Comparison of ENCODE assay signal across 1 cellular context in the genomic region with DNA sequence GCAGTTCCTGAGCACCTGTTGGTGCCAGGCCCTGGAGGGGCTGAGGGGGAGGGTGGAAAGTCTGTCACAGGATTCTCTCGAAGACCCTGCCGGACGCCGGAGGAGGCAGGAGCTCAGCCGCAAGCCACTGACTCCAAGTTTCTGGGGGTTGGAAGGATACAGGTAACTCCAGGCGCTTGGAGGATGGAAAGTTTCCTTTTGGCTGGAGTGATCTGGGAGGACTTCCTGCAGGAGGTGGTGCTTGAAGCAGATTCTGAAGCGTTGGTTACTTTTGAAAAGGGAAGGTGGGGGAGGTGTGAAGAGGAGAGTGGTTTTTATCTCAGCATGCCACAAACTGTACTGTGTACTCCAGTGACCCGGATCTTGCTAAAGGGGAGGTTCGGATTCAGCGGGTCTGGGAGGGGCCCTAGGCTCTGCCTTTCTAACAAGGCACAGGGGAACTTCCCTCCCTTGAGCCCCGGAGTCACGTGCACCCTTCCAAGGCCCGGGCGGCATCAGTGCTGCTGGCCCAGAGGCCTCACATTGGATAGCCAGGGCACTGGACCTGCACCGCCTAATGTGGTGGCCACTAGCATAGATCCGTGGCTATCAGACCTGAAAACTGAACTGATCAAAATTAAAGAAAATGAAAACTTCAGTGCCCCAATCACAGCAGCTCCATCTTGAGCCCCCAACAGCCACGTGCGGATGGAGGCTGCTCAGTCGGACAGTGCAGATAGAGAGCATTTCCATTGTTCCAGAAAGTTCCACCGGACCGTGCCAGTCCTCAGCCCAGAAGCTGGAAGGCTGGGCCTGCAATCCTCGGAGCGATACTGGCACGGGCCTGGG.
TF ChIP-seq lines count a peak whose summit lies in the region.

No MANE protein-coding gene starts in this region.

TF ChIP-seq in GM12878, 131 proteins besides CTCF, POLR2A, EP300 and RAD21 (continued from another document and continues in another):
- TF ChIP-seq, protein P1, sequence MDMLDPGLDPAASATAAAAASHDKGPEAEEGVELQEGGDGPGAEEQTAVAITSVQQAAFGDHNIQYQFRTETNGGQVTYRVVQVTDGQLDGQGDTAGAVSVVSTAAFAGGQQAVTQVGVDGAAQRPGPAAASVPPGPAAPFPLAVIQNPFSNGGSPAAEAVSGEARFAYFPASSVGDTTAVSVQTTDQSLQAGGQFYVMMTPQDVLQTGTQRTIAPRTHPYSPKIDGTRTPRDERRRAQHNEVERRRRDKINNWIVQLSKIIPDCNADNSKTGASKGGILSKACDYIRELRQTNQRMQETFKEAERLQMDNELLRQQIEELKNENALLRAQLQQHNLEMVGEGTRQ (IDR thresholded peaks at IDR 0.05; ENCODE audit: borderline replicate concordance, low read depth, low read length): peak; percentile 47; the same call in 1 of the 2 replicates
- TF ChIP-seq SIX5 (IDR thresholded peaks at IDR 0.05; ENCODE audit: low read depth, low read length, severe bottlenecking): no peak
- TF ChIP-seq, protein P2, sequence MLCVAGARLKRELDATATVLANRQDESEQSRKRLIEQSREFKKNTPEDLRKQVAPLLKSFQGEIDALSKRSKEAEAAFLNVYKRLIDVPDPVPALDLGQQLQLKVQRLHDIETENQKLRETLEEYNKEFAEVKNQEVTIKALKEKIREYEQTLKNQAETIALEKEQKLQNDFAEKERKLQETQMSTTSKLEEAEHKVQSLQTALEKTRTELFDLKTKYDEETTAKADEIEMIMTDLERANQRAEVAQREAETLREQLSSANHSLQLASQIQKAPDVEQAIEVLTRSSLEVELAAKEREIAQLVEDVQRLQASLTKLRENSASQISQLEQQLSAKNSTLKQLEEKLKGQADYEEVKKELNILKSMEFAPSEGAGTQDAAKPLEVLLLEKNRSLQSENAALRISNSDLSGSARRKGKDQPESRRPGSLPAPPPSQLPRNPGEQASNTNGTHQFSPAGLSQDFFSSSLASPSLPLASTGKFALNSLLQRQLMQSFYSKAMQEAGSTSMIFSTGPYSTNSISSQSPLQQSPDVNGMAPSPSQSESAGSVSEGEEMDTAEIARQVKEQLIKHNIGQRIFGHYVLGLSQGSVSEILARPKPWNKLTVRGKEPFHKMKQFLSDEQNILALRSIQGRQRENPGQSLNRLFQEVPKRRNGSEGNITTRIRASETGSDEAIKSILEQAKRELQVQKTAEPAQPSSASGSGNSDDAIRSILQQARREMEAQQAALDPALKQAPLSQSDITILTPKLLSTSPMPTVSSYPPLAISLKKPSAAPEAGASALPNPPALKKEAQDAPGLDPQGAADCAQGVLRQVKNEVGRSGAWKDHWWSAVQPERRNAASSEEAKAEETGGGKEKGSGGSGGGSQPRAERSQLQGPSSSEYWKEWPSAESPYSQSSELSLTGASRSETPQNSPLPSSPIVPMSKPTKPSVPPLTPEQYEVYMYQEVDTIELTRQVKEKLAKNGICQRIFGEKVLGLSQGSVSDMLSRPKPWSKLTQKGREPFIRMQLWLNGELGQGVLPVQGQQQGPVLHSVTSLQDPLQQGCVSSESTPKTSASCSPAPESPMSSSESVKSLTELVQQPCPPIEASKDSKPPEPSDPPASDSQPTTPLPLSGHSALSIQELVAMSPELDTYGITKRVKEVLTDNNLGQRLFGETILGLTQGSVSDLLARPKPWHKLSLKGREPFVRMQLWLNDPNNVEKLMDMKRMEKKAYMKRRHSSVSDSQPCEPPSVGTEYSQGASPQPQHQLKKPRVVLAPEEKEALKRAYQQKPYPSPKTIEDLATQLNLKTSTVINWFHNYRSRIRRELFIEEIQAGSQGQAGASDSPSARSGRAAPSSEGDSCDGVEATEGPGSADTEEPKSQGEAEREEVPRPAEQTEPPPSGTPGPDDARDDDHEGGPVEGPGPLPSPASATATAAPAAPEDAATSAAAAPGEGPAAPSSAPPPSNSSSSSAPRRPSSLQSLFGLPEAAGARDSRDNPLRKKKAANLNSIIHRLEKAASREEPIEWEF (IDR thresholded peaks at IDR 0.05; ENCODE audit: insufficient replicate concordance, low read depth, low read length): no peak
- 0 out of 4 replicates have a peak, but pooled peaks of 1 of the 2 experiments have one; percentile 12 for TF ChIP-seq ETV6 (conservative IDR thresholded peaks at IDR 0.05 in 1 of 2, IDR thresholded peaks at IDR 0.05 in 1 of 2; ENCODE audit: borderline replicate concordance in 1 of 2, low read depth in 1 of 2)
- no peak for TF ChIP-seq TCF7 (IDR thresholded peaks at IDR 0.05; ENCODE audit: borderline replicate concordance)
- TF ChIP-seq, protein P3, sequence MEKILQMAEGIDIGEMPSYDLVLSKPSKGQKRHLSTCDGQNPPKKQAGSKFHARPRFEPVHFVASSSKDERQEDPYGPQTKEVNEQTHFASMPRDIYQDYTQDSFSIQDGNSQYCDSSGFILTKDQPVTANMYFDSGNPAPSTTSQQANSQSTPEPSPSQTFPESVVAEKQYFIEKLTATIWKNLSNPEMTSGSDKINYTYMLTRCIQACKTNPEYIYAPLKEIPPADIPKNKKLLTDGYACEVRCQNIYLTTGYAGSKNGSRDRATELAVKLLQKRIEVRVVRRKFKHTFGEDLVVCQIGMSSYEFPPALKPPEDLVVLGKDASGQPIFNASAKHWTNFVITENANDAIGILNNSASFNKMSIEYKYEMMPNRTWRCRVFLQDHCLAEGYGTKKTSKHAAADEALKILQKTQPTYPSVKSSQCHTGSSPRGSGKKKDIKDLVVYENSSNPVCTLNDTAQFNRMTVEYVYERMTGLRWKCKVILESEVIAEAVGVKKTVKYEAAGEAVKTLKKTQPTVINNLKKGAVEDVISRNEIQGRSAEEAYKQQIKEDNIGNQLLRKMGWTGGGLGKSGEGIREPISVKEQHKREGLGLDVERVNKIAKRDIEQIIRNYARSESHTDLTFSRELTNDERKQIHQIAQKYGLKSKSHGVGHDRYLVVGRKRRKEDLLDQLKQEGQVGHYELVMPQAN (conservative IDR thresholded peaks at IDR 0.05): peak; percentile 54; the same call in 1 of the 2 replicates
- TF ChIP-seq, protein P4, sequence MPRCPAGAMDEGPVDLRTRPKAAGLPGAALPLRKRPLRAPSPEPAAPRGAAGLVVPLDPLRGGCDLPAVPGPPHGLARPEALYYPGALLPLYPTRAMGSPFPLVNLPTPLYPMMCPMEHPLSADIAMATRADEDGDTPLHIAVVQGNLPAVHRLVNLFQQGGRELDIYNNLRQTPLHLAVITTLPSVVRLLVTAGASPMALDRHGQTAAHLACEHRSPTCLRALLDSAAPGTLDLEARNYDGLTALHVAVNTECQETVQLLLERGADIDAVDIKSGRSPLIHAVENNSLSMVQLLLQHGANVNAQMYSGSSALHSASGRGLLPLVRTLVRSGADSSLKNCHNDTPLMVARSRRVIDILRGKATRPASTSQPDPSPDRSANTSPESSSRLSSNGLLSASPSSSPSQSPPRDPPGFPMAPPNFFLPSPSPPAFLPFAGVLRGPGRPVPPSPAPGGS (IDR thresholded peaks at IDR 0.05; ENCODE audit: borderline replicate concordance, insufficient read depth, low read depth, low read length, poor library complexity, severe bottlenecking): no peak
- no peak for TF ChIP-seq HDAC2 (IDR thresholded peaks at IDR 0.05)
- TF ChIP-seq, protein P5, sequence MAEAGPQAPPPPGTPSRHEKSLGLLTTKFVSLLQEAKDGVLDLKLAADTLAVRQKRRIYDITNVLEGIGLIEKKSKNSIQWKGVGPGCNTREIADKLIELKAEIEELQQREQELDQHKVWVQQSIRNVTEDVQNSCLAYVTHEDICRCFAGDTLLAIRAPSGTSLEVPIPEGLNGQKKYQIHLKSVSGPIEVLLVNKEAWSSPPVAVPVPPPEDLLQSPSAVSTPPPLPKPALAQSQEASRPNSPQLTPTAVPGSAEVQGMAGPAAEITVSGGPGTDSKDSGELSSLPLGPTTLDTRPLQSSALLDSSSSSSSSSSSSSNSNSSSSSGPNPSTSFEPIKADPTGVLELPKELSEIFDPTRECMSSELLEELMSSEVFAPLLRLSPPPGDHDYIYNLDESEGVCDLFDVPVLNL (IDR thresholded peaks at IDR 0.05; ENCODE audit: low read depth, low read length): no peak
- TF ChIP-seq SP1 (IDR thresholded peaks at IDR 0.05; ENCODE audit: low read depth, low read length): peak; percentile 13
- TF ChIP-seq POLR2AphosphoS2 (IDR thresholded peaks at IDR 0.05; ENCODE audit: low read depth, low read length): no peak
- TF ChIP-seq DPF2 (IDR thresholded peaks at IDR 0.05): 0 out of 2 replicates have a peak, but pooled peaks have one; percentile 42
- no peak for TF ChIP-seq SRF (IDR thresholded peaks at IDR 0.05; ENCODE audit: low read depth in 2 of 2, low read length in 2 of 2)
- no peak for TF ChIP-seq MYC (IDR thresholded peaks at IDR 0.05; ENCODE audit: insufficient read depth, insufficient read length, insufficient replicate concordance, low read length, severe bottlenecking)
- no peak for TF ChIP-seq BRCA1 (IDR thresholded peaks at IDR 0.05; ENCODE audit: low read depth, low read length)
- no peak for TF ChIP-seq ZNF384 (IDR thresholded peaks at IDR 0.05; ENCODE audit: borderline replicate concordance, low read depth, low read length)
- TF ChIP-seq IKZF1 (conservative IDR thresholded peaks at IDR 0.05): peak; percentile 87
- TF ChIP-seq KAT2A (conservative IDR thresholded peaks at IDR 0.05; ENCODE audit: control insufficient read depth, low read depth, low read length): no peak
- no peak for TF ChIP-seq NR2F1 (conservative IDR thresholded peaks at IDR 0.05)
- TF ChIP-seq, protein P6, sequence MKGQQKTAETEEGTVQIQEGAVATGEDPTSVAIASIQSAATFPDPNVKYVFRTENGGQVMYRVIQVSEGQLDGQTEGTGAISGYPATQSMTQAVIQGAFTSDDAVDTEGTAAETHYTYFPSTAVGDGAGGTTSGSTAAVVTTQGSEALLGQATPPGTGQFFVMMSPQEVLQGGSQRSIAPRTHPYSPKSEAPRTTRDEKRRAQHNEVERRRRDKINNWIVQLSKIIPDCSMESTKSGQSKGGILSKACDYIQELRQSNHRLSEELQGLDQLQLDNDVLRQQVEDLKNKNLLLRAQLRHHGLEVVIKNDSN (IDR thresholded peaks at IDR 0.05; ENCODE audit: borderline replicate concordance, extremely low read length, insufficient read depth, low read depth, low read length): peak; percentile 82
- peak; percentile 47; the same call in 1 of the 2 replicates for TF ChIP-seq MTA2 (IDR thresholded peaks at IDR 0.05; ENCODE audit: low read depth)
- no peak; the same call in 1 of the 2 replicates for TF ChIP-seq SREBF2 (IDR thresholded peaks at IDR 0.05; ENCODE audit: low read length)
- TF ChIP-seq BMI1 (IDR thresholded peaks at IDR 0.05; ENCODE audit: borderline replicate concordance): no peak
- 0 out of 2 replicates have a peak, but pooled peaks have one; percentile 2 for TF ChIP-seq SPI1 (IDR thresholded peaks at IDR 0.05; ENCODE audit: borderline replicate concordance, insufficient read depth, low read depth, low read length)
- TF ChIP-seq, protein P7, sequence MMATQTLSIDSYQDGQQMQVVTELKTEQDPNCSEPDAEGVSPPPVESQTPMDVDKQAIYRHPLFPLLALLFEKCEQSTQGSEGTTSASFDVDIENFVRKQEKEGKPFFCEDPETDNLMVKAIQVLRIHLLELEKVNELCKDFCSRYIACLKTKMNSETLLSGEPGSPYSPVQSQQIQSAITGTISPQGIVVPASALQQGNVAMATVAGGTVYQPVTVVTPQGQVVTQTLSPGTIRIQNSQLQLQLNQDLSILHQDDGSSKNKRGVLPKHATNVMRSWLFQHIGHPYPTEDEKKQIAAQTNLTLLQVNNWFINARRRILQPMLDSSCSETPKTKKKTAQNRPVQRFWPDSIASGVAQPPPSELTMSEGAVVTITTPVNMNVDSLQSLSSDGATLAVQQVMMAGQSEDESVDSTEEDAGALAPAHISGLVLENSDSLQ (IDR thresholded peaks at IDR 0.05): no peak
- no peak for TF ChIP-seq SUPT20H (IDR thresholded peaks at IDR 0.05; ENCODE audit: borderline replicate concordance, control insufficient read depth, low read depth, low read length)
- TF ChIP-seq ZSCAN29 (IDR thresholded peaks at IDR 0.05): peak; percentile 55; the same call in 1 of the 2 replicates
- TF ChIP-seq RBBP5 (conservative IDR thresholded peaks at IDR 0.05): no peak
- no peak; the same call in 1 of the 2 replicates for TF ChIP-seq LARP7 (IDR thresholded peaks at IDR 0.05)
- TF ChIP-seq, protein P8, sequence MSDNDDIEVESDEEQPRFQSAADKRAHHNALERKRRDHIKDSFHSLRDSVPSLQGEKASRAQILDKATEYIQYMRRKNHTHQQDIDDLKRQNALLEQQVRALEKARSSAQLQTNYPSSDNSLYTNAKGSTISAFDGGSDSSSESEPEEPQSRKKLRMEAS (IDR thresholded peaks at IDR 0.05; ENCODE audit: low read depth, low read length): peak; percentile 43; the same call in 1 of the 2 replicates
- TF ChIP-seq ASH2L (IDR thresholded peaks at IDR 0.05; ENCODE audit: borderline replicate concordance, low read depth): no peak
- no peak for TF ChIP-seq CHD4 (IDR thresholded peaks at IDR 0.05)
- 0 out of 2 replicates have a peak, but pooled peaks have one; percentile 21 for TF ChIP-seq MTA3 (IDR thresholded peaks at IDR 0.05; ENCODE audit: borderline replicate concordance, low read length)
- no peak for TF ChIP-seq ZNF622 (IDR thresholded peaks at IDR 0.05)
- TF ChIP-seq TBL1XR1 (IDR thresholded peaks at IDR 0.05; ENCODE audit: low read depth, low read length): 0 out of 2 replicates have a peak, but pooled peaks have one; percentile 42
- TF ChIP-seq NFXL1 (IDR thresholded peaks at IDR 0.05; ENCODE audit: borderline replicate concordance): peak; percentile 93
- TF ChIP-seq, protein P9, sequence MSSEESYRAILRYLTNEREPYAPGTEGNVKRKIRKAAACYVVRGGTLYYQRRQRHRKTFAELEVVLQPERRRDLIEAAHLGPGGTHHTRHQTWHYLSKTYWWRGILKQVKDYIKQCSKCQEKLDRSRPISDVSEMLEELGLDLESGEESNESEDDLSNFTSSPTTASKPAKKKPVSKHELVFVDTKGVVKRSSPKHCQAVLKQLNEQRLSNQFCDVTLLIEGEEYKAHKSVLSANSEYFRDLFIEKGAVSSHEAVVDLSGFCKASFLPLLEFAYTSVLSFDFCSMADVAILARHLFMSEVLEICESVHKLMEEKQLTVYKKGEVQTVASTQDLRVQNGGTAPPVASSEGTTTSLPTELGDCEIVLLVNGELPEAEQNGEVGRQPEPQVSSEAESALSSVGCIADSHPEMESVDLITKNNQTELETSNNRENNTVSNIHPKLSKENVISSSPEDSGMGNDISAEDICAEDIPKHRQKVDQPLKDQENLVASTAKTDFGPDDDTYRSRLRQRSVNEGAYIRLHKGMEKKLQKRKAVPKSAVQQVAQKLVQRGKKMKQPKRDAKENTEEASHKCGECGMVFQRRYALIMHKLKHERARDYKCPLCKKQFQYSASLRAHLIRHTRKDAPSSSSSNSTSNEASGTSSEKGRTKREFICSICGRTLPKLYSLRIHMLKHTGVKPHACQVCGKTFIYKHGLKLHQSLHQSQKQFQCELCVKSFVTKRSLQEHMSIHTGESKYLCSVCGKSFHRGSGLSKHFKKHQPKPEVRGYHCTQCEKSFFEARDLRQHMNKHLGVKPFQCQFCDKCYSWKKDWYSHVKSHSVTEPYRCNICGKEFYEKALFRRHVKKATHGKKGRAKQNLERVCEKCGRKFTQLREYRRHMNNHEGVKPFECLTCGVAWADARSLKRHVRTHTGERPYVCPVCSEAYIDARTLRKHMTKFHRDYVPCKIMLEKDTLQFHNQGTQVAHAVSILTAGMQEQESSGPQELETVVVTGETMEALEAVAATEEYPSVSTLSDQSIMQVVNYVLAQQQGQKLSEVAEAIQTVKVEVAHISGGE (CRISPR knock-in tag; IDR thresholded peaks at IDR 0.05): no peak
